ENCODE assay signal across 25 cellular contexts in the genomic region with DNA sequence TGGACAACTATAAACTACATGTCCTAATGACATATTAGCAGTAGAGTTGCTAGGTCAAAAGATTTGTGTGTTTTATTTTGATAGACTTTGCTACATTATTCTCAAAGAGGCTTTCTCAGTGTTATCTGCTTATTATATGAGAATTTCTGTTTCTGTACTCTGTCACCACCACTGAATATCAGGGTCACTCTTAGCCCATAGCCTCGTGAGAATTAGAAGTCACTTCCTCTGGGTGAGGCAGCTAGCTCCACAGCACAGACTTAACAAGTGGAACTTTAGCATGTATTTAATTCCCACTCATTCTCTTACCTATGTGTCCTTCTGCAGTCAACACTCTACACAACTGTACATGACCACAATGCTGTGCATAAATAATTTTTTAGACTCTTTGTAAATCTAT.
"Had no signal": no experiment of that assay in that cellular context is flagged by ENCODE, and none has a peak within 500 bp of the region (broad histone marks: within the 10 kb centered on the region; RNA-seq: fewer than 3 reads in every experiment).

No MANE protein-coding gene starts in this region.

- DNase-seq: cortex of kidney; foreskin keratinocyte; heart left ventricle; kidney; natural killer cell; occipital lobe; ovary; posterior cingulate gyrus; psoas muscle; right cardiac atrium; sigmoid colon; stimulated activated CD4-positive, alpha-beta T cell treated with anti-CD3 and anti-CD28 coated beads, Interleukin-2, amount 100 ng/mL, for 24 hours; stimulated activated CD4-positive, alpha-beta T cell treated with anti-CD3 and anti-CD28 coated beads, Interleukin-4, amount 100 ng/mL, for 24 hours; stimulated activated naive CD8-positive, alpha-beta T cell treated with anti-CD3 and anti-CD28 coated beads, Interleukin-15, Interleukin-2, amounts not matched to agents 100 U/mL and 50 U/mL, for 24 hours; substantia nigra; testis; upper lobe of left lung; uterus had no signal

- H3K4me1 Mint-ChIP-seq: stimulated activated memory B cell treated with anti-CD40 and anti-IgM and Interleukin-4, amounts not matched to agents 10 μg/mL and 1 μg/mL and 100 μg/mL, for 72 hours had no signal

- H3K27ac Mint-ChIP-seq: memory B cell; natural killer cell; stimulated activated memory B cell treated with anti-CD40 and anti-IgM and Interleukin-4, amounts not matched to agents 10 μg/mL and 1 μg/mL and 100 μg/mL, for 72 hours had no signal

- H3K4me3 Mint-ChIP-seq: memory B cell; natural killer cell; stimulated activated memory B cell treated with anti-CD40 and anti-IgM and Interleukin-4, amounts not matched to agents 10 μg/mL and 1 μg/mL and 100 μg/mL, for 72 hours had no signal

- H3K27me3 Mint-ChIP-seq: stimulated activated memory B cell treated with anti-CD40 and anti-IgM and Interleukin-4, amounts not matched to agents 10 μg/mL and 1 μg/mL and 100 μg/mL, for 72 hours had no signal

- H3K36me3 ChIP-seq: esophagus muscularis mucosa, gastroesophageal sphincter, heart left ventricle, ovary, sigmoid colon, tibial nerve, upper lobe of left lung, uterus had no signal

- H2AFZ ChIP-seq: hepatocyte had no signal

- H3K9me3 ChIP-seq: ovary, sigmoid colon, testis, uterus had no signal

- H3K4me3 ChIP-seq: esophagus muscularis mucosa, gastroesophageal sphincter, heart left ventricle, hepatocyte, lung, ovary, psoas muscle, sigmoid colon, testis, tibial nerve, upper lobe of left lung, uterus had no signal

- H3K4me2 ChIP-seq: hepatocyte had no signal

- H3K27me3 ChIP-seq: esophagus muscularis mucosa, foreskin keratinocyte, gastroesophageal sphincter, heart left ventricle, hepatocyte, ovary, sigmoid colon, testis, tibial nerve, upper lobe of left lung, uterus had no signal

- H3K27ac ChIP-seq: esophagus muscularis mucosa, foreskin keratinocyte, gastroesophageal sphincter, heart left ventricle, hepatocyte, ovary, psoas muscle, sigmoid colon, testis, tibial nerve, uterus had no signal

- ATAC-seq: foreskin keratinocyte; gastroesophageal sphincter; natural killer cell; psoas muscle; stimulated activated memory B cell treated with anti-CD40 and anti-IgM and Interleukin-4, amounts not matched to agents 10 μg/mL and 1 μg/mL and 100 μg/mL, for 72 hours; stimulated activated naive CD8-positive, alpha-beta T cell treated with anti-CD3 and anti-CD28 coated beads, Interleukin-15, Interleukin-2, amounts not matched to agents 100 U/mL and 50 U/mL, for 24 hours had no signal
